ENCODE assay signal across 18 cellular contexts in the genomic region with DNA sequence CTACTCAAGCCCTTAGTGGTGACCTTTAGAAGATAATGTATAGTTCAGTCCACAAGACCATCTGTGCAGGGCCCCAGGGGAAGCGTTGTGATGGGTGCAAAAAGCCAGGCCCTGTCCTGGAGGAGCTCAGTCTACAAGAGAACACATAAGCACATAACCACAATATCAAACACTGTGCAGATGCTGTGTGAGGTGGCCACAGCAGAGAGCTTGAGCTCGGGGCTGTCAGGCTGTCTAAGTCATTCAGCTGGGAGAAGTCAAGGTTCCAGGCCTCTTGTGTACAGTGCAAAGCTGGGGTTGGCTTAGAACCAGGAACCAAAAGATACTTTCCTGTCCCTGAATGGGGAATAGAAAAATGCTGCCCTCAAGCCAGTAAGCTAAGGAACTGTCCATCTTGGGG.
"Had no signal": no experiment of that assay in that cellular context is flagged by ENCODE, and none has a peak within 500 bp of the region (broad histone marks: within the 10 kb centered on the region; RNA-seq: fewer than 3 reads in every experiment).

No MANE protein-coding gene starts in this region.

- H3K27me3 Mint-ChIP-seq: activated CD4-positive, alpha-beta memory T cell treated with anti-CD3 and anti-CD28 coated beads, Interleukin-2, amount 10 ng/mL, durations not matched to agents 7 days and 5 days had no signal

- H3K9me3 ChIP-seq: lower lobe of right lung, neutrophil, suprapubic skin had no signal

- DNase-seq: activated CD4-positive, alpha-beta memory T cell treated with anti-CD3 and anti-CD28 coated beads, Interleukin-2, amount 10 ng/mL, durations not matched to agents 7 days and 5 days; activated CD4-positive, alpha-beta T cell treated with anti-CD3 and anti-CD28 coated beads for 36 hours; activated gamma-delta T cell treated with Interleukin-2 at 50 U/mL for 16 hours; activated T-cell treated with anti-CD3 and anti-CD28 coated beads, Interleukin-2, amount 50 U/mL, for 72 hours; central memory CD4-positive, alpha-beta T cell; effector CD8-positive, alpha-beta T cell; hypothalamus; lower lobe of right lung; naive thymus-derived CD8-positive, alpha-beta T cell; retina; small intestine; stimulated activated naive CD4-positive, alpha-beta T cell; T-cell; T1000; WERI-Rb-1 had no signal

- H3K4me3 Mint-ChIP-seq: activated CD4-positive, alpha-beta memory T cell treated with anti-CD3 and anti-CD28 coated beads, Interleukin-2, amount 10 ng/mL, durations not matched to agents 7 days and 5 days; activated CD4-positive, alpha-beta T cell treated with anti-CD3 and anti-CD28 coated beads for 36 hours; activated T-cell treated with anti-CD3 and anti-CD28 coated beads, Interleukin-2, amount 50 U/mL, for 72 hours; naive thymus-derived CD8-positive, alpha-beta T cell; T-cell had no signal

- H3K4me1 ChIP-seq: lower lobe of right lung had no signal

- H3K27ac Mint-ChIP-seq: activated CD4-positive, alpha-beta memory T cell treated with anti-CD3 and anti-CD28 coated beads, Interleukin-2, amount 10 ng/mL, durations not matched to agents 7 days and 5 days; activated CD4-positive, alpha-beta T cell treated with anti-CD3 and anti-CD28 coated beads for 36 hours; activated T-cell treated with anti-CD3 and anti-CD28 coated beads, Interleukin-2, amount 50 U/mL, for 72 hours; naive thymus-derived CD8-positive, alpha-beta T cell; T-cell had no signal

- H3K27me3 ChIP-seq: neutrophil, suprapubic skin had no signal

- H3K4me1 Mint-ChIP-seq: activated CD4-positive, alpha-beta memory T cell treated with anti-CD3 and anti-CD28 coated beads, Interleukin-2, amount 10 ng/mL, durations not matched to agents 7 days and 5 days; activated CD4-positive, alpha-beta T cell treated with anti-CD3 and anti-CD28 coated beads for 36 hours; T-cell had no signal

- H3K36me3 ChIP-seq: lower lobe of right lung, neutrophil, suprapubic skin, WERI-Rb-1 had no signal

- H3K27ac ChIP-seq: lower lobe of right lung, neutrophil, suprapubic skin, WERI-Rb-1 had no signal

- H3K9me3 Mint-ChIP-seq: activated CD4-positive, alpha-beta memory T cell treated with anti-CD3 and anti-CD28 coated beads, Interleukin-2, amount 10 ng/mL, durations not matched to agents 7 days and 5 days; activated T-cell treated with anti-CD3 and anti-CD28 coated beads, Interleukin-2, amount 50 U/mL, for 72 hours had no signal

- H3K4me3 ChIP-seq: coronary artery, lower lobe of right lung, suprapubic skin had no signal

- ATAC-seq: activated CD4-positive, alpha-beta T cell treated with anti-CD3 and anti-CD28 coated beads for 36 hours; activated T-cell treated with anti-CD3 and anti-CD28 coated beads, Interleukin-2, amount 50 U/mL, for 72 hours; naive thymus-derived CD8-positive, alpha-beta T cell; T-cell had no signal
